In the genomic region with DNA sequence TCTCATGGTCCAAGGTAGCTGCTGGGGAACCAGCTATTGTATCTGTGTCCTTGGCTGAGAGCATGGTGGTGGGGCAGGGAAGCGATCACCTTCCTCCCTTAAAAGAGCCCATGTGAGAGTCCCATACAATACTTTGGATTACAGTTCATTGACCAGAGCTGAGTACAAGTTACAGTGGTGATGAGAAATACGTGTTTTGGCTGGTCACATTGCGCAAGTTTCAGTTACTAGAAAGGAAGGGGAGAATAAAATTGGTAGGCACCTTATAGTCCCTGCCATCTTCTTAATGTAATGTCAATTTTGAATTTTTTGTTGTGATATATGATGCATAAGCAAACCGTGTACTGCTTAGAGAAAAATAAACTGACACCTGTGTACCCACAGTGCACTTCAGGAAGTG, we compare ENCODE assay signal across 27 cellular contexts.
"Had no signal": no experiment of that assay in that cellular context is flagged by ENCODE, and none has a peak within 500 bp of the region (broad histone marks: within the 10 kb centered on the region; RNA-seq: fewer than 3 reads in every experiment).

No MANE protein-coding gene starts in this region.

- DNase-seq: activated CD4-positive, alpha-beta memory T cell treated with anti-CD3 and anti-CD28 coated beads for 36 hours; activated CD4-positive, alpha-beta T cell treated with anti-CD3 and anti-CD28 coated beads for 36 hours; activated CD4-positive, alpha-beta T cell treated with anti-CD3 and anti-CD28 coated beads, Interleukin-2, amount 10 ng/mL, durations not matched to agents 24 days and 14 days; activated CD4-positive, CD25-positive, alpha-beta regulatory T cell; activated CD4-positive, CD25-positive, alpha-beta regulatory T cell treated with anti-CD3 and anti-CD28 coated beads, Interleukin-2, amount 50 U/mL, for 72 hours; activated CD8-positive, alpha-beta memory T cell treated with anti-CD3 and anti-CD28 coated beads, Interleukin-2, amount 10 ng/mL, durations not matched to agents 7 days and 5 days; activated CD8-positive, alpha-beta memory T cell treated with anti-CD3 and anti-CD28 coated beads, Interleukin-2, amount 50 U/mL, for 4 hours; activated CD8-positive, alpha-beta T cell treated with anti-CD3 and anti-CD28 coated beads, Interleukin-2, amount 10 ng/mL, durations not matched to agents 7 days and 5 days; activated effector memory CD4-positive, alpha-beta T cell treated with anti-CD3 and anti-CD28 coated beads, Interleukin-2, amount 50 U/mL, for 16 hours; activated naive CD4-positive, alpha-beta T cell treated with anti-CD3 and anti-CD28 coated beads for 36 hours; activated naive CD8-positive, alpha-beta T cell treated with anti-CD3 and anti-CD28 coated beads for 36 hours; activated naive CD8-positive, alpha-beta T cell treated with anti-CD3 and anti-CD28 coated beads, Interleukin-2, amount 50 U/mL, for 24 hours; activated T-cell treated with anti-CD3 and anti-CD28 coated beads, Interleukin-2, amount 50 U/mL, for 1 hour; activated T-cell treated with anti-CD3 and anti-CD28 coated beads, Interleukin-2, amount 50 U/mL, for 48 hours; adrenal gland; amygdala; dorsolateral prefrontal cortex; effector memory CD4-positive, alpha-beta T cell; endodermal cell; foreskin fibroblast; head of caudate nucleus; hippocampal formation; T1000 had no signal

- H3K9me3 ChIP-seq: adrenal gland, ascending aorta, breast epithelium had no signal

- FAIRE-seq: frontal cortex had no signal

- H3K4me1 ChIP-seq: adrenal gland, ascending aorta, breast epithelium had no signal

- ATAC-seq: activated CD4-positive, alpha-beta T cell treated with anti-CD3 and anti-CD28 coated beads for 36 hours; activated CD8-positive, alpha-beta memory T cell treated with anti-CD3 and anti-CD28 coated beads, Interleukin-2, amount 10 ng/mL, durations not matched to agents 7 days and 5 days; activated CD8-positive, alpha-beta T cell treated with anti-CD3 and anti-CD28 coated beads, Interleukin-2, amount 10 ng/mL, durations not matched to agents 7 days and 5 days; activated naive CD8-positive, alpha-beta T cell treated with anti-CD3 and anti-CD28 coated beads, Interleukin-2, amount 50 U/mL, for 24 hours had no signal

- H3K27me3 ChIP-seq: adrenal gland, ascending aorta, breast epithelium, dorsolateral prefrontal cortex had no signal

- H3K36me3 ChIP-seq: adrenal gland, breast epithelium had no signal

- H3K27ac ChIP-seq: adrenal gland, ascending aorta, breast epithelium, coronary artery, dorsolateral prefrontal cortex had no signal

- H3K4me3 ChIP-seq: adrenal gland, ascending aorta, breast epithelium, coronary artery, dorsolateral prefrontal cortex had no signal
